13 cellular contexts compared by ENCODE assay signal in the genomic region with DNA sequence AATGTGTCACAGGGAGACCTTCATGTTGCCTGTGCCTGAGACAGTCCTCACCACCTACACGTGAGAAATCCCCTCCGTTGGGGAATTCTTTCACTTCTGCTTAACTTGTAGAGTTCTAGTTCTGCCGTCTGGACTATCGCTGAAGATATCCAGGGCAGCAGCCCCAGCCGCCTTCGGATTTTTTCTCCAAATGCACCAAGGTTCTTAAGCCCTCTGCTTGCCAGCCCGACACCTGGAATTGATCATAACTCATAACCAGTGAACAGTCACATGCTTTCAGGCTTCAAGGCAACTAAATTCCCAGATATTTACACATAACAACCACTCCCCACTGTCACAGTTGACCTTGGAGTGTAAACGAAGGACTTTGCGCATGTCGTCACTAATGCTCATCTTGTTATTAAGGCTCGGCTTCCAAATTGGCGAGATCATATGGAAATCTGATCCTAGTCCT.
DNase-seq lines count a peak whose midpoint lies in the region; ATAC-seq and TF ChIP-seq lines count a peak whose summit lies in the region.
"Had no signal": no experiment of that assay in that cellular context is flagged by ENCODE, and none has a peak within 500 bp of the region (broad histone marks: within the 10 kb centered on the region; RNA-seq: fewer than 3 reads in every experiment).

No MANE protein-coding gene starts in this region.

- H3K36me3 ChIP-seq in mammary epithelial cell (ENCODE audit: insufficient read depth, low read length) (peaks cover 14% of the 10 kb centered on the region), rectal smooth muscle tissue (ENCODE audit: control insufficient read depth, insufficient read depth, low read length) (peaks cover 22% of the 10 kb centered on the region)

- H3K27ac ChIP-seq in mammary epithelial cell (ENCODE audit: insufficient read depth, low read depth, low read length) (peak overlapping the region; percentile 64), rectal smooth muscle tissue (ENCODE audit: low read depth, low read length) (peak overlapping the region; percentile 73), substantia nigra (ENCODE audit: low read depth, low read length, poor library complexity, severe bottlenecking) (no peak overlapping the region)
- H3K27ac ChIP-seq: dorsolateral prefrontal cortex, SJCRH30 had no signal

- H3K4me1 Mint-ChIP-seq in natural killer cell treated with Interleukin-12 subunit alpha and Interleukin-12 subunit beta and Interleukin-15 and Interleukin-18, amount 100 ng/mL, for 72 hours (ENCODE audit: low read depth in 2 of 2) = no peaks in the 10 kb centered on the region

- in situ Hi-C loops in mammary epithelial cell (cut with MboI; ENCODE audit: low sequenced_read_pairs in 2 of 2) = no loop called here

- ATAC-seq in GM18867 (IDR thresholded peaks at IDR 0.05; ENCODE audit: unreplicated experiment) (peak; percentile 35), HG02870 (IDR thresholded peaks at IDR 0.05; ENCODE audit: unreplicated experiment) (peak; percentile 40)
- no peak for ATAC-seq in natural killer cell treated with Interleukin-12 subunit alpha and Interleukin-12 subunit beta and Interleukin-15 and Interleukin-18, amount 100 ng/mL, for 72 hours

- H4K20me1 ChIP-seq in mammary epithelial cell (ENCODE audit: insufficient read depth, low read length) = no peaks in the 10 kb centered on the region

- H3K4me1 ChIP-seq in mammary epithelial cell (ENCODE audit: insufficient read depth, low read length) = peaks cover 77% of the 10 kb centered on the region
- peaks cover 24% of the 10 kb centered on the region for H3K4me1 ChIP-seq in rectal smooth muscle tissue (ENCODE audit: control insufficient read depth, insufficient read depth, low read length)
- H3K4me1 ChIP-seq: SJCRH30 had no signal

- no peaks in the 10 kb centered on the region for H3K36me3 Mint-ChIP-seq in natural killer cell treated with Interleukin-12 subunit alpha and Interleukin-12 subunit beta and Interleukin-15 and Interleukin-18, amount 100 ng/mL, for 72 hours

- no peak overlapping the region for H3K4me3 ChIP-seq in mammary epithelial cell (replicated peaks in 1 of 3; ENCODE audit: insufficient read depth in 1 of 3, low read depth in 2 of 3, low read length in 3 of 3)
- H3K4me3 ChIP-seq in rectal smooth muscle tissue (ENCODE audit: low read length) = no peak overlapping the region
- H3K4me3 ChIP-seq: dorsolateral prefrontal cortex, SJCRH30 had no signal

- no peaks in the 10 kb centered on the region for H3K9me3 Mint-ChIP-seq in natural killer cell treated with Interleukin-12 subunit alpha and Interleukin-12 subunit beta and Interleukin-15 and Interleukin-18, amount 100 ng/mL, for 72 hours

- H3K27me3 ChIP-seq in mammary epithelial cell (ENCODE audit: insufficient read depth, low read length) (no peaks in the 10 kb centered on the region), rectal smooth muscle tissue (ENCODE audit: control insufficient read depth, insufficient read depth, low read length) (no peaks in the 10 kb centered on the region)
- H3K27me3 ChIP-seq: dorsolateral prefrontal cortex, SJCRH30 had no signal

- no peaks in the 10 kb centered on the region for H3K9me3 ChIP-seq in mammary epithelial cell (replicated peaks; ENCODE audit: insufficient read depth, low read length)
- H3K9me3 ChIP-seq: SJCRH30 had no signal

- peaks cover 19 to 21% of the 10 kb centered on the region in 2 donors for H3K27me3 Mint-ChIP-seq in natural killer cell treated with Interleukin-12 subunit alpha and Interleukin-12 subunit beta and Interleukin-15 and Interleukin-18, amount 100 ng/mL, for 72 hours

- intact Hi-C loops in mammary epithelial cell (cut with micrococcal nuclease) = loop anchor here (10.0 kb wide), 1 partner anchor 312 kb away; no protein-coding TSS in a partner anchor

- H3K79me2 ChIP-seq in mammary epithelial cell (ENCODE audit: insufficient read depth, low read length) = no peaks in the 10 kb centered on the region

- no peak overlapping the region for H3K4me2 ChIP-seq in mammary epithelial cell (ENCODE audit: insufficient read depth, low read depth, low read length)

- CTCF ChIA-PET in mammary epithelial cell (lab: Charles Lee; ENCODE audit: low non-redundant PET) = no interaction called here

- WGBS in mammary epithelial cell (ENCODE audit: low coverage, missing lambda C conversion rate) = 75% methylated on average over 12 of the region's 12 CpGs

- dilution Hi-C loops in mammary epithelial cell (cut with HindIII; ENCODE audit: low sequenced_read_pairs) = no loop called here

- no peak overlapping the region for H3K27ac Mint-ChIP-seq in natural killer cell treated with Interleukin-12 subunit alpha and Interleukin-12 subunit beta and Interleukin-15 and Interleukin-18, amount 100 ng/mL, for 72 hours

- no peak overlapping the region for H2AFZ ChIP-seq in mammary epithelial cell (ENCODE audit: low read depth, low read length)

- DNase-seq in mammary epithelial cell = no peak
- no peak for DNase-seq in DMS 273 treated with DMSO at 0.1 percent for 48 hours (lab: John Stamatoyannopoulos, UW)
- DNase-seq in natural killer cell treated with Interleukin-12 subunit alpha and Interleukin-12 subunit beta and Interleukin-15 and Interleukin-18, amount 100 ng/mL, for 72 hours (ENCODE audit: low spot score) = no peak
- no peak for DNase-seq in HuH-7.5 (ENCODE audit: low spot score)
- DNase-seq in substantia nigra (lab: John Stamatoyannopoulos, UW) = no peak
- DNase-seq: activated CD4-positive, alpha-beta T cell treated with anti-CD3 and anti-CD28 coated beads for 4 hours; activated naive CD4-positive, alpha-beta T cell treated with Interleukin-2 at 50 U/mL for 16 hours; dorsolateral prefrontal cortex; Karpas-422; SJCRH30 had no signal

- H3K9ac ChIP-seq in mammary epithelial cell (ENCODE audit: insufficient read depth, low read length) (no peak overlapping the region), rectal smooth muscle tissue (ENCODE audit: low read length) (no peak overlapping the region)

- TF ChIP-seq CTCF in mammary epithelial cell (conservative IDR thresholded peaks at IDR 0.05 in 1 of 2, IDR thresholded peaks at IDR 0.05 in 1 of 2; ENCODE audit: extremely low read depth in 1 of 2, insufficient read depth in 1 of 2, low read depth in 1 of 2, low read length in 2 of 2) = no peak

- no TSS peak for BruUV-seq in mammary epithelial cell (replicated peaks; lab: Mats Ljungman, UMichigan)

- H3K4me3 Mint-ChIP-seq in natural killer cell treated with Interleukin-12 subunit alpha and Interleukin-12 subunit beta and Interleukin-15 and Interleukin-18, amount 100 ng/mL, for 72 hours = no peak overlapping the region

Comparison
In these comparisons a context has a peak if more than half of its experiments do, and no peak if none do; other contexts are left out.
1. ATAC-seq: peak in GM18867 (single experiment) and HG02870 (single experiment); none in natural killer cell treated with Interleukin-12 subunit alpha and Interleukin-12 subunit beta and Interleukin-15 and Interleukin-18, amount 100 ng/mL, for 72 hours (0 of 2).